35 cellular contexts compared by ENCODE assay signal in the genomic region with DNA sequence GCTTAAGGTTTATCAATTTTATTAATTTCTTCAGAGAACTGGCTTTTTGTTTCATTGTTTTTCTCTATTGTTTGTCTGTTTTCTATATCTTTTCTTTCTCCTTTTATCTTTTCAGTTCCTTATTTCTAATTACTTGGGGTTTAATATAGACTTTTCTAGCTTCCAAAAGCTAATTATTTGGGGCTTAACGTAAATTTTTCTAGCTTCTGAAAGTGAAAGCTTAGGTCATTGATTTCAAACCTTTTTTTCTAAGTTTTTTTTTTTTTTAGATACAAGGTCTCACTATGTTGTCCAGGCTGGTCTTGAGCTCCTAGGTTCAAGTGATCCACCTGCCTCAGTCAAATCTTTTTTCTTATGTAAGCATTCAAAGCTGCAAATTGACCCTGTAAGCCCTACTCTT.
"Had no signal": no experiment of that assay in that cellular context is flagged by ENCODE, and none has a peak within 500 bp of the region (broad histone marks: within the 10 kb centered on the region; RNA-seq: fewer than 3 reads in every experiment).

No MANE protein-coding gene starts in this region.

- H3K4me3 ChIP-seq: adrenal gland, body of pancreas, breast epithelium had no signal

- FAIRE-seq: astrocyte had no signal

- DNase-seq: activated B cell treated with CpG ODN at 0.5 μM for 24 hours; activated CD4-positive, alpha-beta memory T cell treated with anti-CD3 and anti-CD28 coated beads for 36 hours; activated CD4-positive, alpha-beta T cell treated with anti-CD3 and anti-CD28 coated beads for 4 hours; activated CD4-positive, alpha-beta T cell treated with anti-CD3 and anti-CD28 coated beads, Interleukin-2, amount 10 ng/mL, durations not matched to agents 24 days and 14 days; activated CD4-positive, alpha-beta T cell treated with anti-CD3 and anti-CD28 coated beads, Interleukin-2, amount 50 U/mL, for 1 hour; activated CD4-positive, alpha-beta T cell treated with anti-CD3 and anti-CD28 coated beads, Interleukin-2, amount 50 U/mL, for 4 hours; activated CD4-positive, CD25-positive, alpha-beta regulatory T cell treated with anti-CD3 and anti-CD28 coated beads, Interleukin-2, amount 50 U/mL, for 72 hours; activated CD8-positive, alpha-beta memory T cell treated with anti-CD3 and anti-CD28 coated beads, Interleukin-2, amount 50 U/mL, for 4 hours; activated CD8-positive, alpha-beta T cell treated with anti-CD3 and anti-CD28 coated beads for 36 hours; activated effector memory CD4-positive, alpha-beta T cell treated with anti-CD3 and anti-CD28 coated beads, Interleukin-2, amount 50 U/mL, for 16 hours; activated gamma-delta T cell treated with Interleukin-2 at 50 U/mL for 16 hours; activated naive CD4-positive, alpha-beta T cell; activated naive CD4-positive, alpha-beta T cell treated with anti-CD3 and anti-CD28 coated beads for 36 hours; activated naive CD4-positive, alpha-beta T cell treated with anti-CD3 and anti-CD28 coated beads, Interleukin-2, amount 50 U/mL, for 16 hours; activated naive CD8-positive, alpha-beta T cell treated with anti-CD3 and anti-CD28 coated beads for 36 hours; activated T-cell treated with anti-CD3 and anti-CD28 coated beads for 4 hours; activated T-cell treated with anti-CD3 and anti-CD28 coated beads, Interleukin-2, amount 50 U/mL, for 1 hour; activated T-cell treated with anti-CD3 and anti-CD28 coated beads, Interleukin-2, amount 50 U/mL, for 4 hours; activated T-cell treated with anti-CD3 and anti-CD28 coated beads, Interleukin-2, amount 50 U/mL, for 72 hours; adrenal gland; amniotic stem cell; aorta; body of pancreas; brain microvascular endothelial cell; central memory CD4-positive, alpha-beta T cell; T-helper 2 cell; T-helper 9 cell had no signal

- H3K36me3 ChIP-seq: adrenal gland, brain microvascular endothelial cell, breast epithelium had no signal

- H3K27me3 Mint-ChIP-seq: activated B cell treated with CpG ODN at 0.5 μM for 24 hours; activated CD4-positive, alpha-beta memory T cell treated with anti-CD3 and anti-CD28 coated beads for 36 hours; activated CD4-positive, alpha-beta T cell treated with anti-CD3 and anti-CD28 coated beads, Interleukin-2, amount 10 ng/mL, durations not matched to agents 24 days and 14 days; activated CD8-positive, alpha-beta T cell treated with anti-CD3 and anti-CD28 coated beads for 36 hours; activated naive CD8-positive, alpha-beta T cell treated with anti-CD3 and anti-CD28 coated beads for 36 hours; activated T-helper 17 cell treated with anti-CD3 and anti-CD28 coated beads, Interleukin-2, amount 50 U/mL, for 72 hours had no signal

- H3K4me3 Mint-ChIP-seq: activated B cell treated with CpG ODN at 0.5 μM for 24 hours; activated CD4-positive, alpha-beta memory T cell treated with anti-CD3 and anti-CD28 coated beads for 36 hours; activated CD4-positive, alpha-beta T cell treated with anti-CD3 and anti-CD28 coated beads, Interleukin-2, amount 10 ng/mL, durations not matched to agents 24 days and 14 days; activated CD8-positive, alpha-beta T cell treated with anti-CD3 and anti-CD28 coated beads for 36 hours; activated naive CD4-positive, alpha-beta T cell treated with anti-CD3 and anti-CD28 coated beads for 36 hours; activated naive CD8-positive, alpha-beta T cell treated with anti-CD3 and anti-CD28 coated beads for 36 hours; activated T-cell treated with anti-CD3 and anti-CD28 coated beads, Interleukin-2, amount 50 U/mL, for 4 hours; activated T-cell treated with anti-CD3 and anti-CD28 coated beads, Interleukin-2, amount 50 U/mL, for 72 hours; activated T-helper 1 cell treated with anti-CD3 and anti-CD28 coated beads, Interleukin-12 subunit alpha, Interleukin-12 subunit beta, Interleukin-2, Interleukin-4 antibody, amounts not matched to agents 30 ng/mL and 10 ng/mL and 1 ng/mL, durations not matched to agents 14 hours and 24 hours and 36 hours; activated T-helper 17 cell treated with anti-CD3 and anti-CD28 coated beads, Interleukin-2, amount 50 U/mL, for 72 hours; T-helper 1 cell treated with Interleukin-12 subunit alpha and Interleukin-12 subunit beta and Interleukin-4 antibody, amounts not matched to agents 30 μg/mL and 1 μg/mL, for 36 hours; T-helper 2 cell treated with Interferon-gamma antibody and Interleukin-4, amounts not matched to agents 5 μg/mL and 100 μg/mL, for 36 hours had no signal

- H3K27ac ChIP-seq: adrenal gland, body of pancreas, brain microvascular endothelial cell, breast epithelium, VCaP had no signal

- H3K4me1 ChIP-seq: adrenal gland, body of pancreas, breast epithelium had no signal

- H3K27me3 ChIP-seq: adrenal gland, body of pancreas, brain microvascular endothelial cell, breast epithelium had no signal

- ATAC-seq: activated CD8-positive, alpha-beta T cell treated with anti-CD3 and anti-CD28 coated beads for 36 hours; activated naive CD4-positive, alpha-beta T cell treated with anti-CD3 and anti-CD28 coated beads, Interleukin-2, amount 50 U/mL, for 72 hours; activated T-cell treated with anti-CD3 and anti-CD28 coated beads, Interleukin-2, amount 50 U/mL, for 4 hours; activated T-cell treated with anti-CD3 and anti-CD28 coated beads, Interleukin-2, amount 50 U/mL, for 72 hours; activated T-helper 17 cell treated with anti-CD3 and anti-CD28 coated beads, Interleukin-2, amount 50 U/mL, for 72 hours; body of pancreas had no signal

- H3K9me3 Mint-ChIP-seq: activated T-helper 17 cell treated with anti-CD3 and anti-CD28 coated beads, Interleukin-2, amount 50 U/mL, for 72 hours had no signal

- H3K4me1 Mint-ChIP-seq: activated T-helper 17 cell treated with anti-CD3 and anti-CD28 coated beads, Interleukin-2, amount 50 U/mL, for 72 hours had no signal

- H3K27ac Mint-ChIP-seq: activated B cell treated with CpG ODN at 0.5 μM for 24 hours; activated CD4-positive, alpha-beta memory T cell treated with anti-CD3 and anti-CD28 coated beads for 36 hours; activated CD4-positive, alpha-beta T cell treated with anti-CD3 and anti-CD28 coated beads, Interleukin-2, amount 10 ng/mL, durations not matched to agents 24 days and 14 days; activated CD8-positive, alpha-beta T cell treated with anti-CD3 and anti-CD28 coated beads for 36 hours; activated naive CD4-positive, alpha-beta T cell treated with anti-CD3 and anti-CD28 coated beads for 36 hours; activated naive CD4-positive, alpha-beta T cell treated with anti-CD3 and anti-CD28 coated beads, Interleukin-2, amount 50 U/mL, for 72 hours; activated naive CD8-positive, alpha-beta T cell treated with anti-CD3 and anti-CD28 coated beads for 36 hours; activated T-cell treated with anti-CD3 and anti-CD28 coated beads, Interleukin-2, amount 50 U/mL, for 72 hours; activated T-helper 1 cell treated with anti-CD3 and anti-CD28 coated beads, Interleukin-12 subunit alpha, Interleukin-12 subunit beta, Interleukin-2, Interleukin-4 antibody, amounts not matched to agents 30 ng/mL and 10 ng/mL and 1 ng/mL, durations not matched to agents 14 hours and 24 hours and 36 hours; activated T-helper 17 cell treated with anti-CD3 and anti-CD28 coated beads, Interleukin-2, amount 50 U/mL, for 72 hours; T-helper 1 cell treated with Interleukin-12 subunit alpha and Interleukin-12 subunit beta and Interleukin-4 antibody, amounts not matched to agents 30 μg/mL and 1 μg/mL, for 36 hours; T-helper 2 cell treated with Interferon-gamma antibody and Interleukin-4, amounts not matched to agents 5 μg/mL and 100 μg/mL, for 36 hours had no signal

- H3K9me3 ChIP-seq: body of pancreas had no signal
